ENCODE assay signal across 29 cellular contexts in genomic region chr3:67649681-67650080, GRCh38. TPM values are rescaled to one million over a fixed set of nuclear protein-coding genes. Genes with fewer than 3 reads are reported as not detected.
DNase-seq lines count a peak whose midpoint lies in the region; ATAC-seq, FAIRE-seq and TF ChIP-seq lines count a peak whose summit lies in the region.
"Had no signal": no experiment of that assay in that cellular context is flagged by ENCODE, and none has a peak within 500 bp of the region (broad histone marks: within the 10 kb centered on the region; RNA-seq: fewer than 3 reads in every experiment).

No MANE protein-coding gene starts in this region.

- H3K27ac ChIP-seq in naive thymus-derived CD4-positive, alpha-beta T cell (ENCODE audit: low read depth, low read length) = peak overlapping the region; percentile 39
- H3K27ac ChIP-seq: 22Rv1, dorsolateral prefrontal cortex, SJCRH30 had no signal

- no peak overlapping the region for H3K4me3 Mint-ChIP-seq in activated T-cell treated with anti-CD3 and anti-CD28 coated beads, Interleukin-2, amount 50 U/mL, for 72 hours
- H3K4me3 Mint-ChIP-seq in activated T-cell treated with anti-CD3 and anti-CD28 coated beads, Interleukin-2, amount 50 U/mL, for 4 hours = no peak overlapping the region
- H3K4me3 Mint-ChIP-seq in activated T-helper 17 cell treated with anti-CD3 and anti-CD28 coated beads, Interleukin-2, amount 50 U/mL, for 72 hours = no peak overlapping the region
- peak overlapping the region in 7 of 10 donors; percentile 3 to 94 (median 10) for H3K4me3 Mint-ChIP-seq in naive thymus-derived CD4-positive, alpha-beta T cell
- H3K4me3 Mint-ChIP-seq in type B pancreatic cell = peak overlapping the region; percentile 27
- H3K4me3 Mint-ChIP-seq: activated CD4-positive, alpha-beta memory T cell treated with anti-CD3 and anti-CD28 coated beads for 36 hours; CD14-positive monocyte; natural killer cell had no signal

- H3K36me3 Mint-ChIP-seq in activated T-cell treated with anti-CD3 and anti-CD28 coated beads, Interleukin-2, amount 50 U/mL, for 72 hours (ENCODE audit: insufficient read depth in 2 of 2) = peaks cover 8 to 9% of the 10 kb centered on the region in 2 donors
- peaks cover 22% of the 10 kb centered on the region for H3K36me3 Mint-ChIP-seq in activated T-cell treated with anti-CD3 and anti-CD28 coated beads, Interleukin-2, amount 50 U/mL, for 4 hours (ENCODE audit: insufficient read depth)
- H3K36me3 Mint-ChIP-seq in activated T-helper 17 cell treated with anti-CD3 and anti-CD28 coated beads, Interleukin-2, amount 50 U/mL, for 72 hours (ENCODE audit: low read depth) = peaks cover 39% of the 10 kb centered on the region
- peaks cover 4 to 50% (median 30%) of the 10 kb centered on the region in 5 donors for H3K36me3 Mint-ChIP-seq in naive thymus-derived CD4-positive, alpha-beta T cell
- peaks cover 5% of the 10 kb centered on the region for H3K36me3 Mint-ChIP-seq in type B pancreatic cell
- H3K36me3 Mint-ChIP-seq: natural killer cell had no signal

- peaks cover 26 to 35% of the 10 kb centered on the region in 2 donors for H3K4me1 ChIP-seq in naive thymus-derived CD4-positive, alpha-beta T cell (ENCODE audit: control insufficient read depth in 2 of 2, insufficient read depth in 2 of 2, low read length in 2 of 2)
- H3K4me1 ChIP-seq: SJCRH30 had no signal

- CTCF ChIA-PET in naive thymus-derived CD4-positive, alpha-beta T cell (lab: Charles Lee) = no interaction called here

- H3K9me3 ChIP-seq in naive thymus-derived CD4-positive, alpha-beta T cell (ENCODE audit: control insufficient read depth in 2 of 3, low read length in 3 of 3) = no peaks in the 10 kb centered on the region
- H3K9me3 ChIP-seq: SJCRH30, spleen had no signal

- no peaks in the 10 kb centered on the region for H3K27me3 ChIP-seq in naive thymus-derived CD4-positive, alpha-beta T cell (ENCODE audit: control insufficient read depth in 2 of 2, insufficient read depth in 2 of 2, low read length in 2 of 2)
- H3K27me3 ChIP-seq: brain microvascular endothelial cell, dorsolateral prefrontal cortex, SJCRH30, spleen had no signal

- no peak for ATAC-seq in activated T-cell treated with anti-CD3 and anti-CD28 coated beads, Interleukin-2, amount 50 U/mL, for 72 hours (replicated peaks in 1 of 2)
- no peak for ATAC-seq in activated T-cell treated with anti-CD3 and anti-CD28 coated beads, Interleukin-2, amount 50 U/mL, for 4 hours
- ATAC-seq in activated T-helper 17 cell treated with anti-CD3 and anti-CD28 coated beads, Interleukin-2, amount 50 U/mL, for 72 hours (replicated peaks) = no peak
- ATAC-seq in naive thymus-derived CD4-positive, alpha-beta T cell = no peak
- ATAC-seq in HG02973 (IDR thresholded peaks at IDR 0.05; ENCODE audit: unreplicated experiment) (no peak), GM18505 (IDR thresholded peaks at IDR 0.05; ENCODE audit: unreplicated experiment) (no peak)
- ATAC-seq: GM12878, natural killer cell had no signal

- H3K27me3 Mint-ChIP-seq in activated T-cell treated with anti-CD3 and anti-CD28 coated beads, Interleukin-2, amount 50 U/mL, for 72 hours (ENCODE audit: low read depth) = no peaks in the 10 kb centered on the region
- no peaks in the 10 kb centered on the region for H3K27me3 Mint-ChIP-seq in activated T-cell treated with anti-CD3 and anti-CD28 coated beads, Interleukin-2, amount 50 U/mL, for 4 hours (ENCODE audit: low read depth)
- H3K27me3 Mint-ChIP-seq in activated T-helper 17 cell treated with anti-CD3 and anti-CD28 coated beads, Interleukin-2, amount 50 U/mL, for 72 hours = no peaks in the 10 kb centered on the region
- no peaks in the 10 kb centered on the region for H3K27me3 Mint-ChIP-seq in naive thymus-derived CD4-positive, alpha-beta T cell
- no peaks in the 10 kb centered on the region for H3K27me3 Mint-ChIP-seq in type B pancreatic cell
- H3K27me3 Mint-ChIP-seq: activated CD4-positive, alpha-beta memory T cell treated with anti-CD3 and anti-CD28 coated beads for 36 hours had no signal

- no peak for TF ChIP-seq CTCF in type B pancreatic cell (conservative IDR thresholded peaks at IDR 0.05)

- H3K4me3 ChIP-seq in naive thymus-derived CD4-positive, alpha-beta T cell (ENCODE audit: low read length) = no peak overlapping the region
- H3K4me3 ChIP-seq: dorsolateral prefrontal cortex, SJCRH30, spleen had no signal

- intact Hi-C loops in naive thymus-derived CD4-positive, alpha-beta T cell (cut with micrococcal nuclease) = loop anchor here (5.0 to 10.0 kb wide), 5 partner anchors 267 to 1433 kb away; partner anchors contain the start of genes ARL6IP5 (in 1 of the 2) and UBA3 (in 1 of the 2)

- H3K9me3 Mint-ChIP-seq in activated T-cell treated with anti-CD3 and anti-CD28 coated beads, Interleukin-2, amount 50 U/mL, for 72 hours = peaks cover 0 to 2% of the 10 kb centered on the region in 2 donors
- no peaks in the 10 kb centered on the region for H3K9me3 Mint-ChIP-seq in activated T-cell treated with anti-CD3 and anti-CD28 coated beads, Interleukin-2, amount 50 U/mL, for 4 hours
- H3K9me3 Mint-ChIP-seq in activated T-helper 17 cell treated with anti-CD3 and anti-CD28 coated beads, Interleukin-2, amount 50 U/mL, for 72 hours = no peaks in the 10 kb centered on the region
- peaks cover 0 to 5% (median 0%) of the 10 kb centered on the region in 11 donors for H3K9me3 Mint-ChIP-seq in naive thymus-derived CD4-positive, alpha-beta T cell
- H3K9me3 Mint-ChIP-seq in type B pancreatic cell = no peaks in the 10 kb centered on the region
- H3K9me3 Mint-ChIP-seq: activated CD4-positive, alpha-beta memory T cell treated with anti-CD3 and anti-CD28 coated beads for 36 hours; natural killer cell had no signal

- TF ChIP-seq POLR2A in GM18505 (IDR thresholded peaks at IDR 0.05; ENCODE audit: borderline replicate concordance, extremely low read depth, insufficient read depth, insufficient read length) = no peak

- FAIRE-seq in GM19239 (lab: Jason Lieb, UNC) = no peak
- FAIRE-seq: endothelial cell of umbilical vein, GM12878, TTC549 had no signal

- H3K27ac Mint-ChIP-seq in activated T-cell treated with anti-CD3 and anti-CD28 coated beads, Interleukin-2, amount 50 U/mL, for 72 hours = peak overlapping the region; percentile 14
- H3K27ac Mint-ChIP-seq in activated T-helper 17 cell treated with anti-CD3 and anti-CD28 coated beads, Interleukin-2, amount 50 U/mL, for 72 hours = peak overlapping the region; percentile 28
- peak overlapping the region in 8 of 9 donors; percentile 1 to 77 (median 32) for H3K27ac Mint-ChIP-seq in naive thymus-derived CD4-positive, alpha-beta T cell
- no peak overlapping the region for H3K27ac Mint-ChIP-seq in type B pancreatic cell
- H3K27ac Mint-ChIP-seq: activated CD4-positive, alpha-beta memory T cell treated with anti-CD3 and anti-CD28 coated beads for 36 hours had no signal

- POLR2A ChIA-PET in naive thymus-derived CD4-positive, alpha-beta T cell (lab: Charles Lee) = interaction anchor here (1.3 to 3.0 kb wide), 3 partner anchors 14 to 88 kb away, joined by 3 to 12 read pairs (median 4); no protein-coding TSS in a partner anchor

- H3K36me3 ChIP-seq in naive thymus-derived CD4-positive, alpha-beta T cell (ENCODE audit: control insufficient read depth in 2 of 3, insufficient read depth in 3 of 3, low read length in 3 of 3) = peaks cover 0 to 8% (median 0%) of the 10 kb centered on the region in 3 experiments
- H3K36me3 ChIP-seq: brain microvascular endothelial cell, SJCRH30 had no signal

- H3K4me1 Mint-ChIP-seq in activated T-cell treated with anti-CD3 and anti-CD28 coated beads, Interleukin-2, amount 50 U/mL, for 72 hours (ENCODE audit: low read depth) = peaks cover 55% of the 10 kb centered on the region
- H3K4me1 Mint-ChIP-seq in activated T-cell treated with anti-CD3 and anti-CD28 coated beads, Interleukin-2, amount 50 U/mL, for 4 hours (ENCODE audit: low read depth) = peaks cover 74% of the 10 kb centered on the region
- peaks cover 39% of the 10 kb centered on the region for H3K4me1 Mint-ChIP-seq in activated T-helper 17 cell treated with anti-CD3 and anti-CD28 coated beads, Interleukin-2, amount 50 U/mL, for 72 hours
- peaks cover 49 to 86% (median 77%) of the 10 kb centered on the region in 7 donors for H3K4me1 Mint-ChIP-seq in naive thymus-derived CD4-positive, alpha-beta T cell
- H3K4me1 Mint-ChIP-seq in type B pancreatic cell (ENCODE audit: unreplicated experiment) = peaks cover 37% of the 10 kb centered on the region

- no peak for DNase-seq in activated T-cell treated with anti-CD3 and anti-CD28 coated beads, Interleukin-2, amount 50 U/mL, for 72 hours
- DNase-seq in activated T-cell treated with anti-CD3 and anti-CD28 coated beads, Interleukin-2, amount 50 U/mL, for 4 hours = no peak
- DNase-seq in naive thymus-derived CD4-positive, alpha-beta T cell = no peak
- DNase-seq in type B pancreatic cell (ENCODE audit: extremely low spot score, unreplicated experiment) (no peak), GM19239 (ENCODE audit: insufficient read length, low spot score) (no peak)
- DNase-seq: activated CD4-positive, alpha-beta memory T cell treated with anti-CD3 and anti-CD28 coated beads for 36 hours; activated CD4-positive, CD25-positive, alpha-beta regulatory T cell treated with anti-CD3 and anti-CD28 coated beads, Interleukin-2, amount 50 U/mL, for 72 hours; activated effector memory CD4-positive, alpha-beta T cell treated with Interleukin-2 at 50 U/mL for 16 hours; brain microvascular endothelial cell; DMS 273 treated with DMSO at 0.1 percent for 48 hours; dorsolateral prefrontal cortex; EL; natural killer cell; NCI-H1930; NCI-H226; NCI-H69; retina; SJCRH30; spleen; stimulated activated CD4-positive, alpha-beta T cell treated with anti-CD3 and anti-CD28 coated beads, Interleukin-2, amount 100 ng/mL, for 48 hours; substantia nigra had no signal

RNA-seq across cellular contexts. Expression of gene SUCLG2, which starts 4.7 kb away (rescaled TPM):
- total RNA-seq in activated T-cell treated with anti-CD3 and anti-CD28 coated beads, Interleukin-2, amount 50 U/mL, for 72 hours = 10 to 100 TPM; 35.8 to 39.5 TPM
- 10 to 100 TPM; 28.3 to 38.2 (median 29.7) TPM for total RNA-seq in activated T-cell treated with anti-CD3 and anti-CD28 coated beads, Interleukin-2, amount 50 U/mL, for 4 hours
- 10 to 100 TPM; 34.3 to 42.5 TPM for total RNA-seq in activated T-helper 17 cell treated with anti-CD3 and anti-CD28 coated beads, Interleukin-2, amount 50 U/mL, for 72 hours
- 10 to 100 TPM; 49.7 to 75.9 (median 61.4) TPM for total RNA-seq in naive thymus-derived CD4-positive, alpha-beta T cell
- 10 to 100 TPM; 88.5 to 97.9 TPM for polyA plus RNA-seq in naive thymus-derived CD4-positive, alpha-beta T cell
- 40.1 and 42.8 TPM in 2 replicates for total RNA-seq in type B pancreatic cell (ENCODE audit: low replicate concordance)

Comparison
In these comparisons a context has a peak if more than half of its experiments do, and no peak if none do; other contexts are left out.
1. H3K4me3 Mint-ChIP-seq: peak in naive thymus-derived CD4-positive, alpha-beta T cell (7 of 10) and type B pancreatic cell (single experiment); none in activated T-cell treated with anti-CD3 and anti-CD28 coated beads, Interleukin-2, amount 50 U/mL, for 72 hours (0 of 2), activated T-cell treated with anti-CD3 and anti-CD28 coated beads, Interleukin-2, amount 50 U/mL, for 4 hours (single experiment) and activated T-helper 17 cell treated with anti-CD3 and anti-CD28 coated beads, Interleukin-2, amount 50 U/mL, for 72 hours (single experiment).